Comparison of ENCODE assay signal across 2 cellular contexts in genomic region chr17:35222452-35222851, GRCh38.
TF ChIP-seq lines count a peak whose summit lies in the region.

No MANE protein-coding gene starts in this region.

TF ChIP-seq in HepG2, 621 proteins besides CTCF, POLR2A, EP300 and RAD21:
- TF ChIP-seq ZNF607 (CRISPR knock-in tag; IDR thresholded peaks at IDR 0.05; ENCODE audit: borderline replicate concordance), result no peak
- no peak for TF ChIP-seq ZNF513 (CRISPR knock-in tag; conservative IDR thresholded peaks at IDR 0.05)
- no peak for TF ChIP-seq MEIS2 (CRISPR knock-in tag; IDR thresholded peaks at IDR 0.05)
- peak; percentile 96 for TF ChIP-seq ZNF331 (CRISPR knock-in tag; IDR thresholded peaks at IDR 0.05)
- no peak for TF ChIP-seq RORA (CRISPR knock-in tag; IDR thresholded peaks at IDR 0.05)
- TF ChIP-seq ATF7-NPFF (CRISPR knock-in tag; IDR thresholded peaks at IDR 0.05; ENCODE audit: low read depth), result no peak
- no peak for TF ChIP-seq CENPBD1 (CRISPR knock-in tag; IDR thresholded peaks at IDR 0.05; ENCODE audit: borderline replicate concordance, low read depth)
- TF ChIP-seq ZNF605 (CRISPR knock-in tag; IDR thresholded peaks at IDR 0.05), result no peak

TF ChIP-seq in HEK293, 187 proteins besides CTCF, POLR2A, EP300 and RAD21:
- TF ChIP-seq GLI2 (tag by site-specific recombination; IDR thresholded peaks at IDR 0.05; ENCODE audit: borderline replicate concordance, low read depth), result no peak
- TF ChIP-seq ZBTB17 (tag by site-specific recombination; IDR thresholded peaks at IDR 0.05), result no peak
- no peak for TF ChIP-seq PRDM1 (tag by site-specific recombination; IDR thresholded peaks at IDR 0.05)
- TF ChIP-seq ZNF629 (tag by site-specific recombination; IDR thresholded peaks at IDR 0.05), result no peak
- no peak for TF ChIP-seq ZNF169 (tag by site-specific recombination; IDR thresholded peaks at IDR 0.05)
- TF ChIP-seq SETDB1 (IDR thresholded peaks at IDR 0.05; ENCODE audit: insufficient read length, low read length), result peak; percentile 43
- TF ChIP-seq ZNF302 (tag by site-specific recombination; IDR thresholded peaks at IDR 0.05; ENCODE audit: low read depth), result no peak
- no peak for TF ChIP-seq ZBTB21 (tag by site-specific recombination; IDR thresholded peaks at IDR 0.05)
- TF ChIP-seq MYNN (tag by site-specific recombination; IDR thresholded peaks at IDR 0.05; ENCODE audit: borderline replicate concordance), result no peak
- no peak for TF ChIP-seq ZNF2 (tag by site-specific recombination; IDR thresholded peaks at IDR 0.05)
- TF ChIP-seq SP3 (tag by site-specific recombination; IDR thresholded peaks at IDR 0.05), result no peak
- no peak for TF ChIP-seq ZNF548 (tag by site-specific recombination; IDR thresholded peaks at IDR 0.05)
- TF ChIP-seq ZNF404 (tag by site-specific recombination; IDR thresholded peaks at IDR 0.05), result no peak
- TF ChIP-seq ZNF416 (tag by site-specific recombination; IDR thresholded peaks at IDR 0.05), result no peak
- peak; percentile 24; the same call in 1 of the 2 replicates for TF ChIP-seq TRIM28 (IDR thresholded peaks at IDR 0.05; ENCODE audit: borderline replicate concordance, low read length)
